In the genomic region with DNA sequence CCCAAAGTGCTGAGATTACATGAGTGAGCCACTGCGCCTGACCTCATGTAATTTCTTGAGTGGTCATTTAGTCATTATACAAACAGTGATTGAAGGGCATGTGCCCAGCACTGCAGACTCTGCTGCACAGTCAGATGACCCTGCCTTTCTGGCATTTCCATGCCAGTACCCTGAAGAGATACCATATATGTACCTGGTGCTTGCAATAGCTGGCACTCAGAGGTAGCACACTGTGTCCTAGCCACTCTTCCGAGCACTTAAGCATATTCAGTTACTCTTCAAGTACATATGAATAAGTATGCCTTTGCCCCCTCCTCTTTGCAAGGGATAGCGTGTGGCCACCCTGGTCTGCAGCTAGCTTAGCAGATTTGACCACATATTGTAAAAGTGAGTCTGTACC, we compare ENCODE assay signal across 28 cellular contexts. TPM values are rescaled to one million over a fixed set of nuclear protein-coding genes. Genes with fewer than 3 reads are reported as not detected.
A peak's percentile ranks its signal among the peaks of the same experiment; 100 is the strongest.
DNase-seq lines count a peak whose midpoint lies in the region; ATAC-seq and TF ChIP-seq lines count a peak whose summit lies in the region.
"Had no signal": no experiment of that assay in that cellular context is flagged by ENCODE, and none has a peak within 500 bp of the region (broad histone marks: within the 10 kb centered on the region; RNA-seq: fewer than 3 reads in every experiment).

No MANE protein-coding gene starts in this region.

- no peak overlapping the region for H3K4me2 ChIP-seq in osteoblast (ENCODE audit: insufficient read depth, low read length)
- H3K4me2 ChIP-seq: BLaER1 treated with 17β-estradiol and CSF1 and Interleukin-3, amounts not matched to agents 10 nM and 100 nM had no signal

- TF ChIP-seq CTCF in osteoblast (IDR thresholded peaks at IDR 0.05; ENCODE audit: extremely low read depth, low read depth, low read length) (no peak), upper lobe of right lung (IDR thresholded peaks at IDR 0.05) (no peak)

- intact Hi-C loops in Right ventricle myocardium superior (cut with DNase I) = no loop called here
- intact Hi-C loops in upper lobe of right lung (cut with DNase I) = no loop called here

- H2AFZ ChIP-seq in osteoblast (ENCODE audit: low read length) = no peak overlapping the region

- H3K9me3 Mint-ChIP-seq in stimulated activated naive CD8-positive, alpha-beta T cell treated with anti-CD3 and anti-CD28 coated beads, Interleukin-15, Interleukin-2, amounts not matched to agents 100 ng/mL and 50 ng/mL, for 24 hours = no peaks in the 10 kb centered on the region
- no peaks in the 10 kb centered on the region for H3K9me3 Mint-ChIP-seq in activated CD8-positive, alpha-beta T cell treated with anti-CD3 and anti-CD28 coated beads, Interleukin-2, amount 10 ng/mL, durations not matched to agents 7 days and 5 days (ENCODE audit: insufficient read depth)
- H3K9me3 Mint-ChIP-seq: activated CD4-positive, alpha-beta T cell treated with anti-CD3 and anti-CD28 coated beads, Interleukin-2, amount 10 ng/mL, durations not matched to agents 7 days and 5 days; endodermal cell; stimulated activated memory B cell treated with anti-CD40 and anti-IgM and Interleukin-4, amounts not matched to agents 10 μg/mL and 1 μg/mL and 100 μg/mL, for 72 hours had no signal

- peak overlapping the region; percentile 40 for H3K27ac Mint-ChIP-seq in stimulated activated naive CD8-positive, alpha-beta T cell treated with anti-CD3 and anti-CD28 coated beads, Interleukin-15, Interleukin-2, amounts not matched to agents 100 ng/mL and 50 ng/mL, for 24 hours
- H3K27ac Mint-ChIP-seq in activated CD8-positive, alpha-beta T cell treated with anti-CD3 and anti-CD28 coated beads, Interleukin-2, amount 10 ng/mL, durations not matched to agents 7 days and 5 days = no peak overlapping the region
- H3K27ac Mint-ChIP-seq: endodermal cell; stimulated activated memory B cell treated with anti-CD40 and anti-IgM and Interleukin-4, amounts not matched to agents 10 μg/mL and 1 μg/mL and 100 μg/mL, for 72 hours had no signal

- POLR2A ChIA-PET in activated CD8-positive, alpha-beta T cell treated with anti-CD3 and anti-CD28 coated beads, Interleukin-2, amount 10 ng/mL, durations not matched to agents 7 days and 5 days (lab: Charles Lee) = no interaction called here

- H3K4me1 ChIP-seq in osteoblast (ENCODE audit: insufficient read depth, low read length) (peaks cover 35% of the 10 kb centered on the region), upper lobe of right lung (peaks cover 5% of the 10 kb centered on the region)
- H3K4me1 ChIP-seq: breast epithelium, Caco-2, HAP-1 had no signal

- no peak for DNase-seq in stimulated activated naive CD8-positive, alpha-beta T cell treated with anti-CD3 and anti-CD28 coated beads, Interleukin-15, Interleukin-2, amounts not matched to agents 100 U/mL and 50 U/mL, for 24 hours
- DNase-seq in Right ventricle myocardium superior = no peak
- DNase-seq in osteoblast (ENCODE audit: insufficient read length, low spot score, missing footprints) = peak; percentile 94
- DNase-seq in upper lobe of right lung = no peak
- no peak for DNase-seq in activated CD8-positive, alpha-beta T cell treated with anti-CD3 and anti-CD28 coated beads, Interleukin-2, amount 10 ng/mL, durations not matched to agents 7 days and 5 days
- no peak for DNase-seq in activated CD8-positive, alpha-beta memory T cell treated with anti-CD3 and anti-CD28 coated beads for 24 hours
- DNase-seq: activated CD4-positive, alpha-beta T cell treated with anti-CD3 and anti-CD28 coated beads, Interleukin-2, amount 10 ng/mL, durations not matched to agents 7 days and 5 days; activated CD8-positive, alpha-beta memory T cell treated with anti-CD3 and anti-CD28 coated beads, Interleukin-2, amount 50 U/mL, for 48 hours; activated effector memory CD4-positive, alpha-beta T cell treated with anti-CD3 and anti-CD28 coated beads, Interleukin-2, amount 50 U/mL, for 16 hours; Caco-2; endodermal cell; mammary epithelial cell; NCI-H1694 treated with DMSO at 0.1 percent for 48 hours; NCI-H69; spleen; stimulated activated CD4-positive, alpha-beta T cell treated with anti-CD3 and anti-CD28 coated beads, Interleukin-2, amount 100 ng/mL, for 48 hours had no signal

- CTCF ChIA-PET in activated CD8-positive, alpha-beta T cell treated with anti-CD3 and anti-CD28 coated beads, Interleukin-2, amount 10 ng/mL, durations not matched to agents 7 days and 5 days (lab: Charles Lee) = interaction anchor here (1.0 kb wide), 1 partner anchor 30 kb away, joined by 3 read pairs; no protein-coding TSS in a partner anchor

- ATAC-seq in stimulated activated naive CD8-positive, alpha-beta T cell treated with anti-CD3 and anti-CD28 coated beads, Interleukin-15, Interleukin-2, amounts not matched to agents 100 U/mL and 50 U/mL, for 24 hours = no peak
- ATAC-seq in Right ventricle myocardium superior (ENCODE audit: poor library complexity) (peak; percentile 85), upper lobe of right lung (peak; percentile 95), HG02623 (IDR thresholded peaks at IDR 0.05; ENCODE audit: unreplicated experiment) (no peak)
- ATAC-seq in activated CD8-positive, alpha-beta T cell treated with anti-CD3 and anti-CD28 coated beads, Interleukin-2, amount 10 ng/mL, durations not matched to agents 7 days and 5 days = no peak
- ATAC-seq: gastroesophageal sphincter; GM12878; stimulated activated memory B cell treated with anti-CD40 and anti-IgM and Interleukin-4, amounts not matched to agents 10 μg/mL and 1 μg/mL and 100 μg/mL, for 72 hours had no signal

- no peak overlapping the region for H3K4me3 ChIP-seq in osteoblast (ENCODE audit: insufficient read depth, low read length)
- H3K4me3 ChIP-seq in upper lobe of right lung = no peak overlapping the region
- H3K4me3 ChIP-seq: BLaER1 treated with 17β-estradiol and CSF1 and Interleukin-3, amounts not matched to agents 10 nM and 100 nM; coronary artery; gastroesophageal sphincter; GM12878; HAP-1; spleen; tibial nerve had no signal

- no peak overlapping the region for H3K4me3 Mint-ChIP-seq in stimulated activated naive CD8-positive, alpha-beta T cell treated with anti-CD3 and anti-CD28 coated beads, Interleukin-15, Interleukin-2, amounts not matched to agents 100 ng/mL and 50 ng/mL, for 24 hours
- no peak overlapping the region for H3K4me3 Mint-ChIP-seq in activated CD8-positive, alpha-beta T cell treated with anti-CD3 and anti-CD28 coated beads, Interleukin-2, amount 10 ng/mL, durations not matched to agents 7 days and 5 days
- H3K4me3 Mint-ChIP-seq: activated CD4-positive, alpha-beta T cell treated with anti-CD3 and anti-CD28 coated beads, Interleukin-2, amount 10 ng/mL, durations not matched to agents 7 days and 5 days; endodermal cell; stimulated activated memory B cell treated with anti-CD40 and anti-IgM and Interleukin-4, amounts not matched to agents 10 μg/mL and 1 μg/mL and 100 μg/mL, for 72 hours had no signal

- H3K27me3 ChIP-seq in osteoblast (ENCODE audit: insufficient read depth, low read length) (no peaks in the 10 kb centered on the region), upper lobe of right lung (no peaks in the 10 kb centered on the region)
- H3K27me3 ChIP-seq: BLaER1 treated with 17β-estradiol and CSF1 and Interleukin-3, amounts not matched to agents 10 nM and 100 nM; breast epithelium; gastroesophageal sphincter; spleen; tibial nerve had no signal

- H3K36me3 ChIP-seq in osteoblast (ENCODE audit: insufficient read depth, low read length) (peaks cover 40% of the 10 kb centered on the region), upper lobe of right lung (peaks cover 34% of the 10 kb centered on the region)

- H3K79me2 ChIP-seq in osteoblast (ENCODE audit: insufficient read depth, low read length) = peaks cover 80% of the 10 kb centered on the region

- peaks cover 40% of the 10 kb centered on the region for H3K4me1 Mint-ChIP-seq in stimulated activated naive CD8-positive, alpha-beta T cell treated with anti-CD3 and anti-CD28 coated beads, Interleukin-15, Interleukin-2, amounts not matched to agents 100 ng/mL and 50 ng/mL, for 24 hours (ENCODE audit: low read depth)
- H3K4me1 Mint-ChIP-seq in activated CD8-positive, alpha-beta T cell treated with anti-CD3 and anti-CD28 coated beads, Interleukin-2, amount 10 ng/mL, durations not matched to agents 7 days and 5 days (ENCODE audit: low read depth) = peaks cover 28% of the 10 kb centered on the region

- H3K9me3 ChIP-seq in osteoblast (ENCODE audit: low read depth, low read length) (no peaks in the 10 kb centered on the region), upper lobe of right lung (no peaks in the 10 kb centered on the region)
- H3K9me3 ChIP-seq: BLaER1 treated with 17β-estradiol and CSF1 and Interleukin-3, amounts not matched to agents 10 nM and 100 nM; breast epithelium; Caco-2; gastroesophageal sphincter; HAP-1; spleen; tibial nerve had no signal

- H4K20me1 ChIP-seq in osteoblast (ENCODE audit: insufficient read depth, low read length) = peaks cover 49% of the 10 kb centered on the region

- H3K27ac ChIP-seq in osteoblast (ENCODE audit: low read depth, low read length) (peak overlapping the region; percentile 77), upper lobe of right lung (peak overlapping the region; percentile 60)
- H3K27ac ChIP-seq: BLaER1 treated with 17β-estradiol and CSF1 and Interleukin-3, amounts not matched to agents 10 nM and 100 nM; coronary artery; spleen; tibial nerve; VCaP had no signal

- peaks cover 54% of the 10 kb centered on the region for H3K36me3 Mint-ChIP-seq in stimulated activated naive CD8-positive, alpha-beta T cell treated with anti-CD3 and anti-CD28 coated beads, Interleukin-15, Interleukin-2, amounts not matched to agents 100 ng/mL and 50 ng/mL, for 24 hours (ENCODE audit: low read depth)
- peaks cover 22% of the 10 kb centered on the region for H3K36me3 Mint-ChIP-seq in activated CD8-positive, alpha-beta T cell treated with anti-CD3 and anti-CD28 coated beads, Interleukin-2, amount 10 ng/mL, durations not matched to agents 7 days and 5 days (ENCODE audit: low read depth)

- no peaks in the 10 kb centered on the region for H3K27me3 Mint-ChIP-seq in stimulated activated naive CD8-positive, alpha-beta T cell treated with anti-CD3 and anti-CD28 coated beads, Interleukin-15, Interleukin-2, amounts not matched to agents 100 ng/mL and 50 ng/mL, for 24 hours
- no peaks in the 10 kb centered on the region for H3K27me3 Mint-ChIP-seq in activated CD8-positive, alpha-beta T cell treated with anti-CD3 and anti-CD28 coated beads, Interleukin-2, amount 10 ng/mL, durations not matched to agents 7 days and 5 days (ENCODE audit: low read depth)
- H3K27me3 Mint-ChIP-seq: activated CD4-positive, alpha-beta T cell treated with anti-CD3 and anti-CD28 coated beads, Interleukin-2, amount 10 ng/mL, durations not matched to agents 7 days and 5 days; stimulated activated memory B cell treated with anti-CD40 and anti-IgM and Interleukin-4, amounts not matched to agents 10 μg/mL and 1 μg/mL and 100 μg/mL, for 72 hours had no signal

RNA-seq across cellular contexts. Expression of gene STX10, which starts 15.5 kb away (rescaled TPM):
- 38.2 TPM for total RNA-seq in Right ventricle myocardium superior
- 78.4 and 81.1 TPM in 2 replicates for total RNA-seq in osteoblast
- total RNA-seq in upper lobe of right lung = 65.4 TPM
- 10 to 100 TPM; 68.4 to 69.2 TPM for total RNA-seq in activated CD8-positive, alpha-beta T cell treated with anti-CD3 and anti-CD28 coated beads, Interleukin-2, amount 10 ng/mL, durations not matched to agents 7 days and 5 days

RNA-seq across cellular contexts. Expression of gene IER2, which starts 15.6 kb away (rescaled TPM):
- total RNA-seq in Right ventricle myocardium superior = 17.7 TPM
- total RNA-seq in osteoblast = 14.8 and 15.9 TPM in 2 replicates
- 104 TPM for total RNA-seq in upper lobe of right lung
- 100 to 1,000 TPM; 203 to 210 TPM for total RNA-seq in activated CD8-positive, alpha-beta T cell treated with anti-CD3 and anti-CD28 coated beads, Interleukin-2, amount 10 ng/mL, durations not matched to agents 7 days and 5 days

RNA-seq across cellular contexts. Expression of gene NACC1, which starts 16.6 kb away (rescaled TPM):
- 44.6 TPM for total RNA-seq in Right ventricle myocardium superior
- 53.9 and 62.5 TPM in 2 replicates for total RNA-seq in osteoblast
- total RNA-seq in upper lobe of right lung = 39.8 TPM
- 10 to 100 TPM; 74.6 to 84.8 TPM for total RNA-seq in activated CD8-positive, alpha-beta T cell treated with anti-CD3 and anti-CD28 coated beads, Interleukin-2, amount 10 ng/mL, durations not matched to agents 7 days and 5 days

RNA-seq across cellular contexts. Expression of gene TRMT1, which starts 18.1 kb away (rescaled TPM):
- total RNA-seq in Right ventricle myocardium superior (18.4 TPM), osteoblast (18.6 and 29.7 TPM in 2 replicates), upper lobe of right lung (33.7 TPM)
- total RNA-seq in activated CD8-positive, alpha-beta T cell treated with anti-CD3 and anti-CD28 coated beads, Interleukin-2, amount 10 ng/mL, durations not matched to agents 7 days and 5 days = 10 to 100 TPM; 59.8 to 60.3 TPM

RNA-seq across cellular contexts. Expression of gene LYL1, which starts 32.0 kb away (rescaled TPM):
- total RNA-seq in Right ventricle myocardium superior (7.2 TPM), osteoblast (0.29 and 0.36 TPM in 2 replicates), upper lobe of right lung (21.8 TPM)
- 1 to 10 TPM; 3.3 to 3.8 TPM for total RNA-seq in activated CD8-positive, alpha-beta T cell treated with anti-CD3 and anti-CD28 coated beads, Interleukin-2, amount 10 ng/mL, durations not matched to agents 7 days and 5 days
- total RNA-seq: LHCN-M2, mammary epithelial cell had no signal

Comparison
In these comparisons a context has a peak if more than half of its experiments do, and no peak if none do; other contexts are left out.
1. ATAC-seq: peak in Right ventricle myocardium superior (single experiment) and upper lobe of right lung (single experiment); none in stimulated activated naive CD8-positive, alpha-beta T cell treated with anti-CD3 and anti-CD28 coated beads, Interleukin-15, Interleukin-2, amounts not matched to agents 100 U/mL and 50 U/mL, for 24 hours (single experiment), HG02623 (single experiment) and activated CD8-positive, alpha-beta T cell treated with anti-CD3 and anti-CD28 coated beads, Interleukin-2, amount 10 ng/mL, durations not matched to agents 7 days and 5 days (single experiment).